Comparison of ENCODE assay signal across 8 cellular contexts in genomic region chr14:90256354-90257131, GRCh38. TPM values are rescaled to one million over a fixed set of nuclear protein-coding genes. Genes with fewer than 3 reads are reported as not detected.
DNase-seq lines count a peak whose midpoint lies in the region; ATAC-seq and TF ChIP-seq lines count a peak whose summit lies in the region.

TSS of gene PSMC1 (plus strand) at chr14:90256553. CDS start at chr14:90256598, 45 bp downstream.

- peak within 1 kb of the TSS; percentile 99 for H3K4me3 Mint-ChIP-seq in activated T-cell treated with anti-CD3 and anti-CD28 coated beads, Interleukin-2, amount 50 U/mL, for 4 hours

- peaks cover 24% of the 10 kb centered on the region for H3K36me3 Mint-ChIP-seq in activated T-cell treated with anti-CD3 and anti-CD28 coated beads, Interleukin-2, amount 50 U/mL, for 4 hours (ENCODE audit: insufficient read depth)

- peaks cover 20% of the 10 kb centered on the region for H3K27me3 Mint-ChIP-seq in activated T-cell treated with anti-CD3 and anti-CD28 coated beads, Interleukin-2, amount 50 U/mL, for 4 hours (ENCODE audit: low read depth)

- H3K9me3 Mint-ChIP-seq in activated T-cell treated with anti-CD3 and anti-CD28 coated beads, Interleukin-2, amount 50 U/mL, for 4 hours = no peaks in the 10 kb centered on the region

- peak within 1 kb of the TSS; percentile 92 to 94 for H3K4me3 ChIP-seq in Panc1 (ENCODE audit: low read depth in 2 of 2, low read length in 2 of 2)
- H3K4me3 ChIP-seq in esophagus squamous epithelium = peak within 1 kb of the TSS; percentile 73 to 98 (median 92)

- 0 to 1% methylated on average over 8 to 25 of the region's 55 CpGs for WGBS in esophagus squamous epithelium, 2 donors

- peak; percentile 95 for DNase-seq in DMS53 (lab: John Stamatoyannopoulos, UW)
- peak; percentile 72 for DNase-seq in KG1 (lab: John Stamatoyannopoulos, UW)
- peak; percentile 78 for DNase-seq in Panc1 (ENCODE audit: low read depth, low spot score)
- peak; percentile 80 for DNase-seq in activated T-cell treated with anti-CD3 and anti-CD28 coated beads, Interleukin-2, amount 50 U/mL, for 4 hours
- peak; percentile 45 for DNase-seq in esophagus squamous epithelium (lab: John Stamatoyannopoulos, UW)
- DNase-seq in myocyte (ENCODE audit: low read depth) = peak; percentile 94
- peak; percentile 69 to 85 for DNase-seq in stimulated activated CD8-positive, alpha-beta memory T cell treated with anti-CD3 and anti-CD28 coated beads, Interleukin-7, amount 100 ng/mL, for 48 hours (ENCODE audit: extremely low read depth in 1 of 2, low read depth in 1 of 2)

- POLR2A ChIA-PET in Panc1 (lab: Charles Lee) = interaction anchor here (0.5 to 0.7 kb wide), 2 partner anchors 9 to 11 kb away, joined by 3 read pairs; no protein-coding TSS in a partner anchor

- H3K9me3 ChIP-seq in Panc1 (ENCODE audit: control insufficient read depth, insufficient read depth, low read depth, low read length) (no peaks in the 10 kb centered on the region), esophagus squamous epithelium (no peaks in the 10 kb centered on the region)

- H3K27me3 ChIP-seq in Panc1 (ENCODE audit: control insufficient read depth, insufficient read depth, low read length) (no peaks in the 10 kb centered on the region; the same call in 1 of the 2 replicates), esophagus squamous epithelium (peaks cover 0 to 20% (median 0%) of the 10 kb centered on the region in 4 donors)

- H3K4me1 ChIP-seq in Panc1 (ENCODE audit: control insufficient read depth, insufficient read depth, low read length) = peaks cover 5% of the 10 kb centered on the region
- H3K4me1 ChIP-seq in esophagus squamous epithelium = peaks cover 10 to 26% (median 15%) of the 10 kb centered on the region in 3 donors

- peaks cover 17% of the 10 kb centered on the region for H3K36me3 ChIP-seq in Panc1 (ENCODE audit: control insufficient read depth, insufficient read depth, low read length)
- peaks cover 0 to 30% (median 9%) of the 10 kb centered on the region in 3 donors for H3K36me3 ChIP-seq in esophagus squamous epithelium

- ATAC-seq in GM21723 (IDR thresholded peaks at IDR 0.05; ENCODE audit: unreplicated experiment) (peak; percentile 97), Panc1 (peak; percentile 99)
- ATAC-seq in activated T-cell treated with anti-CD3 and anti-CD28 coated beads, Interleukin-2, amount 50 U/mL, for 4 hours = peak; percentile 96 to 97

- H3K4me1 Mint-ChIP-seq in activated T-cell treated with anti-CD3 and anti-CD28 coated beads, Interleukin-2, amount 50 U/mL, for 4 hours (ENCODE audit: low read depth) = peaks cover 29% of the 10 kb centered on the region

- BruUV-seq in Panc1 (replicated peaks; lab: Mats Ljungman, UMichigan) = TSS peak; percentile 84

- peak within 1 kb of the TSS; percentile 84 for H3K27ac ChIP-seq in Panc1 (ENCODE audit: low read length)
- H3K27ac ChIP-seq in esophagus squamous epithelium = peak within 1 kb of the TSS; percentile 86 to 94 (median 90)

- TF ChIP-seq CTCF in Panc1 (IDR thresholded peaks at IDR 0.05) (no peak), esophagus squamous epithelium (IDR thresholded peaks at IDR 0.05) (peak in 2 of 6 experiments; percentile 11 to 21)

- intact Hi-C loops in Panc1 (cut with micrococcal nuclease; ENCODE audit: unreplicated experiment) (no loop called here), esophagus squamous epithelium (cut with DNase I) (no loop called here)

- TF ChIP-seq POLR2A in esophagus squamous epithelium (IDR thresholded peaks at IDR 0.05) = peak in 2 of 4 donors; percentile 30 to 54

- CTCF ChIA-PET in Panc1 (lab: Charles Lee) = no interaction called here

- in situ Hi-C loops in Panc1 (cut with HindIII; ENCODE audit: low pct_unique_long_range_greater_than_20kb, low sequenced_read_pairs) = no loop called here

RNA-seq across cellular contexts. Expression of gene PSMC1, which starts in this region (rescaled TPM):
- total RNA-seq in Panc1 (2021; ENCODE audit: unreplicated experiment) (112 TPM), esophagus squamous epithelium (100 to 1,000 TPM; 102 to 199 (median 142) TPM), myocyte (320 and 351 TPM in 2 replicates)
- polyA plus RNA-seq in Panc1 (2012; ENCODE audit: insufficient read length) = 73.5 TPM
- total RNA-seq in activated T-cell treated with anti-CD3 and anti-CD28 coated beads, Interleukin-2, amount 50 U/mL, for 4 hours = 100 to 1,000 TPM; 224 to 239 (median 227) TPM
- polyA plus RNA-seq in myocyte (2012) = 168 TPM

Comparison
In these comparisons a context has a peak if more than half of its experiments do, and no peak if none do; other contexts are left out.
1. Peak in every context shown above with its lines: DNase-seq, ATAC-seq, H3K4me3 ChIP-seq and H3K27ac ChIP-seq.
2. DNase-seq: peak in every context shown above with its lines; median percentile 95 in DMS53; 94 in myocyte; 80 in activated T-cell treated with anti-CD3 and anti-CD28 coated beads, Interleukin-2, amount 50 U/mL, for 4 hours; 78 in Panc1; 77 in stimulated activated CD8-positive, alpha-beta memory T cell treated with anti-CD3 and anti-CD28 coated beads, Interleukin-7, amount 100 ng/mL, for 48 hours; 72 in KG1; 45 in esophagus squamous epithelium.